In genomic region chr7:31692451-31692850, GRCh38 we compare ENCODE assay signal across 25 cellular contexts. TPM values are rescaled to one million over a fixed set of nuclear protein-coding genes. Genes with fewer than 3 reads are reported as not detected.
"Had no signal": no experiment of that assay in that cellular context is flagged by ENCODE, and none has a peak within 500 bp of the region (broad histone marks: within the 10 kb centered on the region; RNA-seq: fewer than 3 reads in every experiment).

No MANE protein-coding gene starts in this region.

- H3K9ac ChIP-seq: neural progenitor cell had no signal

- H2AFZ ChIP-seq: neural progenitor cell had no signal

- H3K9me3 ChIP-seq: body of pancreas, transverse colon had no signal

- H3K27me3 ChIP-seq: body of pancreas, transverse colon had no signal

- DNase-seq: activated gamma-delta T cell treated with Interleukin-2 at 50 U/mL for 16 hours; activated T-cell treated with anti-CD3 and anti-CD28 coated beads, Interleukin-2, amount 50 U/mL, for 1 hour; anterior cingulate cortex; body of pancreas; cortex of kidney; foreskin fibroblast; left colon; naive thymus-derived CD4-positive, alpha-beta T cell; posterior cingulate gyrus; small intestine; stimulated activated CD4-positive, alpha-beta T cell treated with anti-CD3 and anti-CD28 coated beads, Interleukin-2, amount 100 ng/mL, for 24 hours; stimulated activated CD8-positive, alpha-beta memory T cell treated with anti-CD3 and anti-CD28 coated beads, Interleukin-4, amount 100 ng/mL, for 48 hours; stimulated activated naive B cell treated with anti-CD40 and anti-IgM and Interleukin-4, amounts not matched to agents 10 μg/mL and 1 μg/mL and 100 μg/mL, for 72 hours; transverse colon had no signal

- H3K9me3 Mint-ChIP-seq: activated naive CD4-positive, alpha-beta T cell treated with anti-CD3 and anti-CD28 coated beads, Interleukin-2, amount 50 U/mL, for 24 hours; WTC11 had no signal

- ATAC-seq: body of pancreas; left colon; naive thymus-derived CD4-positive, alpha-beta T cell; sciatic nerve; stimulated activated naive B cell treated with anti-CD40 and anti-IgM and Interleukin-4, amounts not matched to agents 10 μg/mL and 1 μg/mL and 100 μg/mL, for 72 hours; WTC11 had no signal

- H3K27ac ChIP-seq: body of pancreas, cardiac muscle cell, epithelial cell of prostate, neural progenitor cell, transverse colon had no signal

- FAIRE-seq: keratinocyte, small intestine, urothelium cell line had no signal

- H3K4me2 ChIP-seq: neural progenitor cell had no signal

- H3K36me3 Mint-ChIP-seq: activated naive CD4-positive, alpha-beta T cell treated with anti-CD3 and anti-CD28 coated beads, Interleukin-2, amount 50 U/mL, for 24 hours; naive thymus-derived CD4-positive, alpha-beta T cell; neural progenitor cell; stimulated activated naive B cell treated with anti-CD40 and anti-IgM and Interleukin-4, amounts not matched to agents 10 μg/mL and 1 μg/mL and 100 μg/mL, for 72 hours; WTC11 had no signal

- H3K27ac Mint-ChIP-seq: activated naive CD4-positive, alpha-beta T cell treated with anti-CD3 and anti-CD28 coated beads, Interleukin-2, amount 50 U/mL, for 24 hours; naive thymus-derived CD4-positive, alpha-beta T cell; neural progenitor cell; stimulated activated naive B cell treated with anti-CD40 and anti-IgM and Interleukin-4, amounts not matched to agents 10 μg/mL and 1 μg/mL and 100 μg/mL, for 72 hours; WTC11 had no signal

- H3K4me3 ChIP-seq: body of pancreas, cardiac muscle cell, lung, neural progenitor cell, transverse colon had no signal

- H3K4me1 ChIP-seq: body of pancreas, transverse colon had no signal

- H3K4me1 Mint-ChIP-seq: activated naive CD4-positive, alpha-beta T cell treated with anti-CD3 and anti-CD28 coated beads, Interleukin-2, amount 50 U/mL, for 24 hours; naive thymus-derived CD4-positive, alpha-beta T cell had no signal

- H3K36me3 ChIP-seq: cardiac muscle cell, neural progenitor cell, transverse colon had no signal

- H3K4me3 Mint-ChIP-seq: activated naive CD4-positive, alpha-beta T cell treated with anti-CD3 and anti-CD28 coated beads, Interleukin-2, amount 50 U/mL, for 24 hours; naive thymus-derived CD4-positive, alpha-beta T cell; neural progenitor cell; stimulated activated naive B cell treated with anti-CD40 and anti-IgM and Interleukin-4, amounts not matched to agents 10 μg/mL and 1 μg/mL and 100 μg/mL, for 72 hours; WTC11 had no signal

RNA-seq across cellular contexts. Expression of gene PPP1R17, which starts 5.4 kb away (rescaled TPM):
- total RNA-seq: body of pancreas, cardiac muscle cell, fibroblast of lung, left colon, lung, omental fat pad, sciatic nerve, transverse colon had no signal
- polyA plus RNA-seq: cardiac muscle cell; fibroblast of lung; keratinocyte; naive thymus-derived CD4-positive, alpha-beta T cell; small intestine had no signal
